Comparison of ENCODE assay signal across 9 cellular contexts in genomic region chr2:174748948-174749347, GRCh38. TPM values are rescaled to one million over a fixed set of nuclear protein-coding genes. Genes with fewer than 3 reads are reported as not detected.
A peak's percentile ranks its signal among the peaks of the same experiment; 100 is the strongest.
DNase-seq lines count a peak whose midpoint lies in the region; ATAC-seq and TF ChIP-seq lines count a peak whose summit lies in the region.
"Had no signal": no experiment of that assay in that cellular context is flagged by ENCODE, and none has a peak within 500 bp of the region (broad histone marks: within the 10 kb centered on the region; RNA-seq: fewer than 3 reads in every experiment).

No MANE protein-coding gene starts in this region.

- H3K27ac ChIP-seq in colonic mucosa (no peak overlapping the region), right lobe of liver (no peak overlapping the region)

- H3K4me1 ChIP-seq in colonic mucosa (no peaks in the 10 kb centered on the region), right lobe of liver (no peaks in the 10 kb centered on the region)

- H3K4me3 ChIP-seq in HFF-Myc (replicated peaks; ENCODE audit: low read depth, low read length) (no peak overlapping the region), colonic mucosa (no peak overlapping the region), right lobe of liver (no peak overlapping the region)

- H3K27me3 ChIP-seq in colonic mucosa (no peaks in the 10 kb centered on the region), right lobe of liver (no peaks in the 10 kb centered on the region)

- H3K9me3 ChIP-seq in colonic mucosa (no peaks in the 10 kb centered on the region), right lobe of liver (no peaks in the 10 kb centered on the region)

- DNase-seq in COR-L47 (lab: John Stamatoyannopoulos, UW), result peak; percentile 50
- no peak for DNase-seq in HFF-Myc (ENCODE audit: extremely low read depth, low read depth)
- peak; percentile 60 for DNase-seq in NCI-H2196 (lab: John Stamatoyannopoulos, UW; ENCODE audit: unreplicated experiment)
- peak; percentile 67 to 81 for DNase-seq in activated CD4-positive, alpha-beta T cell treated with anti-CD3 and anti-CD28 coated beads for 4 hours
- DNase-seq in colonic mucosa, result peak; percentile 69
- peak in 2 of 3 donors; percentile 38 to 57 for DNase-seq in right lobe of liver
- peak; percentile 36 for DNase-seq in stimulated activated CD8-positive, alpha-beta memory T cell treated with anti-CD3 and anti-CD28 coated beads, Interleukin-15, amount 100 ng/mL, for 24 hours (ENCODE audit: low read depth)

- WGBS in right lobe of liver (ENCODE audit: insufficient coverage, low coverage, low lambda C conversion rate, missing lambda C conversion rate), result 0% methylated on average over 4 of the region's 4 CpGs

- intact Hi-C loops in colonic mucosa (cut with DNase I), result no loop called here
- intact Hi-C loops in right lobe of liver (cut with DNase I), result no loop called here

- TF ChIP-seq CTCF in HFF-Myc (IDR thresholded peaks at IDR 0.05; ENCODE audit: low read depth, low read length, missing control alignments) (peak; percentile 75), colonic mucosa (IDR thresholded peaks at IDR 0.05) (peak; percentile 76), right lobe of liver (IDR thresholded peaks at IDR 0.05) (peak; percentile 70 to 81 (median 78))

- H3K9ac ChIP-seq in colonic mucosa (ENCODE audit: low read depth in 2 of 2, low read length in 2 of 2), result no peak overlapping the region

- ATAC-seq in right lobe of liver (peak; percentile 92 to 97 (median 94)), HG03280 (IDR thresholded peaks at IDR 0.05; ENCODE audit: unreplicated experiment) (no peak)

- TF ChIP-seq POLR2A in right lobe of liver (IDR thresholded peaks at IDR 0.05), result no peak

- no peaks in the 10 kb centered on the region for H3K36me3 ChIP-seq in colonic mucosa
- no peaks in the 10 kb centered on the region for H3K36me3 ChIP-seq in right lobe of liver

RNA-seq across cellular contexts. Expression of gene CHRNA1, which starts 15.3 kb away (rescaled TPM):
- 1 to 10 TPM; 1.1 to 2.7 TPM for total RNA-seq in colonic mucosa
- total RNA-seq in right lobe of liver, result under 1 TPM in 1 of 6 experiments, not detected in 5; 0.19 TPM
- total RNA-seq: T-helper 1 cell treated with Interleukin-12 subunit alpha and Interleukin-12 subunit beta and Interleukin-4 antibody, amounts not matched to agents 30 ng/mL and 1 ng/mL, for 36 hours had no signal
